2 cellular contexts compared by ENCODE assay signal in the genomic region with DNA sequence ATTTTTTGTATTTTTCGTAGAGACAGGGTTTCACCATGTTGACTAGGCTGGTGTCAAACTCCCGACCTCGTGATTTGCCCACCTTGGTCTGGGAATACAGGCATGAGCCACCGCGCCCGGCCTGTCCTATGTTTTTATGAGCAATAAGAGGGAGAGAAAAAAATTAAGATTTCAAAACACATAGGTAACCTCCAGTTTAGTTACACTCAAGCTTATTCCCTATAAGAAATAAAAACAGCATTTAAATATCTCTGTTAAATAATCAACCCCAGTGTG.
TF ChIP-seq lines count a peak whose summit lies in the region.

No MANE protein-coding gene starts in this region.

TF ChIP-seq in A549, 52 proteins besides CTCF, POLR2A, EP300 and RAD21:
- TF ChIP-seq FOSB (CRISPR knock-in tag; IDR thresholded peaks at IDR 0.05): no peak
- TF ChIP-seq FOSL2 (IDR thresholded peaks at IDR 0.05): no peak
- TF ChIP-seq FOSL2 (CRISPR knock-in tag; IDR thresholded peaks at IDR 0.05): no peak
- TF ChIP-seq, protein P1, sequence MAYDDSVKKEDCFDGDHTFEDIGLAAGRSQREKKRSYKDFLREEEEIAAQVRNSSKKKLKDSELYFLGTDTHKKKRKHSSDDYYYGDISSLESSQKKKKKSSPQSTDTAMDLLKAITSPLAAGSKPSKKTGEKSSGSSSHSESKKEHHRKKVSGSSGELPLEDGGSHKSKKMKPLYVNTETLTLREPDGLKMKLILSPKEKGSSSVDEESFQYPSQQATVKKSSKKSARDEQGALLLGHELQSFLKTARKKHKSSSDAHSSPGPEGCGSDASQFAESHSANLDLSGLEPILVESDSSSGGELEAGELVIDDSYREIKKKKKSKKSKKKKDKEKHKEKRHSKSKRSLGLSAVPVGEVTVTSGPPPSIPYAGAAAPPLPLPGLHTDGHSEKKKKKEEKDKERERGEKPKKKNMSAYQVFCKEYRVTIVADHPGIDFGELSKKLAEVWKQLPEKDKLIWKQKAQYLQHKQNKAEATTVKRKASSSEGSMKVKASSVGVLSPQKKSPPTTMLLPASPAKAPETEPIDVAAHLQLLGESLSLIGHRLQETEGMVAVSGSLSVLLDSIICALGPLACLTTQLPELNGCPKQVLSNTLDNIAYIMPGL (CRISPR knock-in tag; IDR thresholded peaks at IDR 0.05; ENCODE audit: borderline replicate concordance): no peak
- TF ChIP-seq, protein P2, sequence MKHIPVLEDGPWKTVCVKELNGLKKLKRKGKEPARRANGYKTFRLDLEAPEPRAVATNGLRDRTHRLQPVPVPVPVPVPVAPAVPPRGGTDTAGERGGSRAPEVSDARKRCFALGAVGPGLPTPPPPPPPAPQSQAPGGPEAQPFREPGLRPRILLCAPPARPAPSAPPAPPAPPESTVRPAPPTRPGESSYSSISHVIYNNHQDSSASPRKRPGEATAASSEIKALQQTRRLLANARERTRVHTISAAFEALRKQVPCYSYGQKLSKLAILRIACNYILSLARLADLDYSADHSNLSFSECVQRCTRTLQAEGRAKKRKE (CRISPR knock-in tag; IDR thresholded peaks at IDR 0.05; ENCODE audit: low read depth): no peak
- TF ChIP-seq EHMT2 (IDR thresholded peaks at IDR 0.05; ENCODE audit: low read depth): no peak
- TF ChIP-seq KDM5A (IDR thresholded peaks at IDR 0.05): no peak
- TF ChIP-seq PHF8 (IDR thresholded peaks at IDR 0.05; ENCODE audit: borderline replicate concordance, low read depth): no peak
- TF ChIP-seq, protein P3, sequence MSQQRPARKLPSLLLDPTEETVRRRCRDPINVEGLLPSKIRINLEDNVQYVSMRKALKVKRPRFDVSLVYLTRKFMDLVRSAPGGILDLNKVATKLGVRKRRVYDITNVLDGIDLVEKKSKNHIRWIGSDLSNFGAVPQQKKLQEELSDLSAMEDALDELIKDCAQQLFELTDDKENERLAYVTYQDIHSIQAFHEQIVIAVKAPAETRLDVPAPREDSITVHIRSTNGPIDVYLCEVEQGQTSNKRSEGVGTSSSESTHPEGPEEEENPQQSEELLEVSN (IDR thresholded peaks at IDR 0.05; ENCODE audit: borderline replicate concordance, low read depth): no peak
- TF ChIP-seq ESRRA (IDR thresholded peaks at IDR 0.05; ENCODE audit: borderline replicate concordance, low read length): no peak
- no peak for TF ChIP-seq EHF (CRISPR knock-in tag; IDR thresholded peaks at IDR 0.05)

TF ChIP-seq in K562, 482 proteins besides CTCF, POLR2A, EP300 and RAD21:
- TF ChIP-seq, protein P4, sequence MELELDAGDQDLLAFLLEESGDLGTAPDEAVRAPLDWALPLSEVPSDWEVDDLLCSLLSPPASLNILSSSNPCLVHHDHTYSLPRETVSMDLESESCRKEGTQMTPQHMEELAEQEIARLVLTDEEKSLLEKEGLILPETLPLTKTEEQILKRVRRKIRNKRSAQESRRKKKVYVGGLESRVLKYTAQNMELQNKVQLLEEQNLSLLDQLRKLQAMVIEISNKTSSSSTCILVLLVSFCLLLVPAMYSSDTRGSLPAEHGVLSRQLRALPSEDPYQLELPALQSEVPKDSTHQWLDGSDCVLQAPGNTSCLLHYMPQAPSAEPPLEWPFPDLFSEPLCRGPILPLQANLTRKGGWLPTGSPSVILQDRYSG (tag; conservative IDR thresholded peaks at IDR 0.05; ENCODE audit: low read depth): 0 out of 2 replicates have a peak, but pooled peaks have one; percentile 35
- no peak for TF ChIP-seq SETDB1 (IDR thresholded peaks at IDR 0.05; ENCODE audit: low read length)
TF ChIP-seq in K562: peak in this region for 1.
